1 cellular context compared by ENCODE assay signal in genomic region chr2:71226391-71226964, GRCh38.
TF ChIP-seq lines count a peak whose summit lies in the region.

No MANE protein-coding gene starts in this region.

TF ChIP-seq in K562, 482 proteins besides CTCF, POLR2A, EP300 and RAD21 (continued from another document):
- TF ChIP-seq, protein P1, sequence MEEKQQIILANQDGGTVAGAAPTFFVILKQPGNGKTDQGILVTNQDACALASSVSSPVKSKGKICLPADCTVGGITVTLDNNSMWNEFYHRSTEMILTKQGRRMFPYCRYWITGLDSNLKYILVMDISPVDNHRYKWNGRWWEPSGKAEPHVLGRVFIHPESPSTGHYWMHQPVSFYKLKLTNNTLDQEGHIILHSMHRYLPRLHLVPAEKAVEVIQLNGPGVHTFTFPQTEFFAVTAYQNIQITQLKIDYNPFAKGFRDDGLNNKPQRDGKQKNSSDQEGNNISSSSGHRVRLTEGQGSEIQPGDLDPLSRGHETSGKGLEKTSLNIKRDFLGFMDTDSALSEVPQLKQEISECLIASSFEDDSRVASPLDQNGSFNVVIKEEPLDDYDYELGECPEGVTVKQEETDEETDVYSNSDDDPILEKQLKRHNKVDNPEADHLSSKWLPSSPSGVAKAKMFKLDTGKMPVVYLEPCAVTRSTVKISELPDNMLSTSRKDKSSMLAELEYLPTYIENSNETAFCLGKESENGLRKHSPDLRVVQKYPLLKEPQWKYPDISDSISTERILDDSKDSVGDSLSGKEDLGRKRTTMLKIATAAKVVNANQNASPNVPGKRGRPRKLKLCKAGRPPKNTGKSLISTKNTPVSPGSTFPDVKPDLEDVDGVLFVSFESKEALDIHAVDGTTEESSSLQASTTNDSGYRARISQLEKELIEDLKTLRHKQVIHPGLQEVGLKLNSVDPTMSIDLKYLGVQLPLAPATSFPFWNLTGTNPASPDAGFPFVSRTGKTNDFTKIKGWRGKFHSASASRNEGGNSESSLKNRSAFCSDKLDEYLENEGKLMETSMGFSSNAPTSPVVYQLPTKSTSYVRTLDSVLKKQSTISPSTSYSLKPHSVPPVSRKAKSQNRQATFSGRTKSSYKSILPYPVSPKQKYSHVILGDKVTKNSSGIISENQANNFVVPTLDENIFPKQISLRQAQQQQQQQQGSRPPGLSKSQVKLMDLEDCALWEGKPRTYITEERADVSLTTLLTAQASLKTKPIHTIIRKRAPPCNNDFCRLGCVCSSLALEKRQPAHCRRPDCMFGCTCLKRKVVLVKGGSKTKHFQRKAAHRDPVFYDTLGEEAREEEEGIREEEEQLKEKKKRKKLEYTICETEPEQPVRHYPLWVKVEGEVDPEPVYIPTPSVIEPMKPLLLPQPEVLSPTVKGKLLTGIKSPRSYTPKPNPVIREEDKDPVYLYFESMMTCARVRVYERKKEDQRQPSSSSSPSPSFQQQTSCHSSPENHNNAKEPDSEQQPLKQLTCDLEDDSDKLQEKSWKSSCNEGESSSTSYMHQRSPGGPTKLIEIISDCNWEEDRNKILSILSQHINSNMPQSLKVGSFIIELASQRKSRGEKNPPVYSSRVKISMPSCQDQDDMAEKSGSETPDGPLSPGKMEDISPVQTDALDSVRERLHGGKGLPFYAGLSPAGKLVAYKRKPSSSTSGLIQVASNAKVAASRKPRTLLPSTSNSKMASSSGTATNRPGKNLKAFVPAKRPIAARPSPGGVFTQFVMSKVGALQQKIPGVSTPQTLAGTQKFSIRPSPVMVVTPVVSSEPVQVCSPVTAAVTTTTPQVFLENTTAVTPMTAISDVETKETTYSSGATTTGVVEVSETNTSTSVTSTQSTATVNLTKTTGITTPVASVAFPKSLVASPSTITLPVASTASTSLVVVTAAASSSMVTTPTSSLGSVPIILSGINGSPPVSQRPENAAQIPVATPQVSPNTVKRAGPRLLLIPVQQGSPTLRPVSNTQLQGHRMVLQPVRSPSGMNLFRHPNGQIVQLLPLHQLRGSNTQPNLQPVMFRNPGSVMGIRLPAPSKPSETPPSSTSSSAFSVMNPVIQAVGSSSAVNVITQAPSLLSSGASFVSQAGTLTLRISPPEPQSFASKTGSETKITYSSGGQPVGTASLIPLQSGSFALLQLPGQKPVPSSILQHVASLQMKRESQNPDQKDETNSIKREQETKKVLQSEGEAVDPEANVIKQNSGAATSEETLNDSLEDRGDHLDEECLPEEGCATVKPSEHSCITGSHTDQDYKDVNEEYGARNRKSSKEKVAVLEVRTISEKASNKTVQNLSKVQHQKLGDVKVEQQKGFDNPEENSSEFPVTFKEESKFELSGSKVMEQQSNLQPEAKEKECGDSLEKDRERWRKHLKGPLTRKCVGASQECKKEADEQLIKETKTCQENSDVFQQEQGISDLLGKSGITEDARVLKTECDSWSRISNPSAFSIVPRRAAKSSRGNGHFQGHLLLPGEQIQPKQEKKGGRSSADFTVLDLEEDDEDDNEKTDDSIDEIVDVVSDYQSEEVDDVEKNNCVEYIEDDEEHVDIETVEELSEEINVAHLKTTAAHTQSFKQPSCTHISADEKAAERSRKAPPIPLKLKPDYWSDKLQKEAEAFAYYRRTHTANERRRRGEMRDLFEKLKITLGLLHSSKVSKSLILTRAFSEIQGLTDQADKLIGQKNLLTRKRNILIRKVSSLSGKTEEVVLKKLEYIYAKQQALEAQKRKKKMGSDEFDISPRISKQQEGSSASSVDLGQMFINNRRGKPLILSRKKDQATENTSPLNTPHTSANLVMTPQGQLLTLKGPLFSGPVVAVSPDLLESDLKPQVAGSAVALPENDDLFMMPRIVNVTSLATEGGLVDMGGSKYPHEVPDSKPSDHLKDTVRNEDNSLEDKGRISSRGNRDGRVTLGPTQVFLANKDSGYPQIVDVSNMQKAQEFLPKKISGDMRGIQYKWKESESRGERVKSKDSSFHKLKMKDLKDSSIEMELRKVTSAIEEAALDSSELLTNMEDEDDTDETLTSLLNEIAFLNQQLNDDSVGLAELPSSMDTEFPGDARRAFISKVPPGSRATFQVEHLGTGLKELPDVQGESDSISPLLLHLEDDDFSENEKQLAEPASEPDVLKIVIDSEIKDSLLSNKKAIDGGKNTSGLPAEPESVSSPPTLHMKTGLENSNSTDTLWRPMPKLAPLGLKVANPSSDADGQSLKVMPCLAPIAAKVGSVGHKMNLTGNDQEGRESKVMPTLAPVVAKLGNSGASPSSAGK (IDR thresholded peaks at IDR 0.05), result peak; percentile 86
- TF ChIP-seq ZNF280A (IDR thresholded peaks at IDR 0.05; ENCODE audit: low read depth, partially characterized antibody) (no peak), NCOA6 (IDR thresholded peaks at IDR 0.05) (peak; percentile 43; the same call in 1 of the 2 replicates), L3MBTL2 (IDR thresholded peaks at IDR 0.05) (peak; percentile 86), E2F6 (IDR thresholded peaks at IDR 0.05; ENCODE audit: borderline replicate concordance in 1 of 2, extremely low read depth in 1 of 2, insufficient read depth in 1 of 2, insufficient read length in 1 of 2, low read depth in 1 of 2, low read length in 1 of 2, poor library complexity in 1 of 2, severe bottlenecking in 1 of 2) (peak; percentile 58 to 83), NELFE (IDR thresholded peaks at IDR 0.05; ENCODE audit: insufficient read depth, insufficient read length) (no peak), NFIC (IDR thresholded peaks at IDR 0.05) (peak; percentile 24; the same call in 1 of the 2 replicates)
- TF ChIP-seq, protein P2, sequence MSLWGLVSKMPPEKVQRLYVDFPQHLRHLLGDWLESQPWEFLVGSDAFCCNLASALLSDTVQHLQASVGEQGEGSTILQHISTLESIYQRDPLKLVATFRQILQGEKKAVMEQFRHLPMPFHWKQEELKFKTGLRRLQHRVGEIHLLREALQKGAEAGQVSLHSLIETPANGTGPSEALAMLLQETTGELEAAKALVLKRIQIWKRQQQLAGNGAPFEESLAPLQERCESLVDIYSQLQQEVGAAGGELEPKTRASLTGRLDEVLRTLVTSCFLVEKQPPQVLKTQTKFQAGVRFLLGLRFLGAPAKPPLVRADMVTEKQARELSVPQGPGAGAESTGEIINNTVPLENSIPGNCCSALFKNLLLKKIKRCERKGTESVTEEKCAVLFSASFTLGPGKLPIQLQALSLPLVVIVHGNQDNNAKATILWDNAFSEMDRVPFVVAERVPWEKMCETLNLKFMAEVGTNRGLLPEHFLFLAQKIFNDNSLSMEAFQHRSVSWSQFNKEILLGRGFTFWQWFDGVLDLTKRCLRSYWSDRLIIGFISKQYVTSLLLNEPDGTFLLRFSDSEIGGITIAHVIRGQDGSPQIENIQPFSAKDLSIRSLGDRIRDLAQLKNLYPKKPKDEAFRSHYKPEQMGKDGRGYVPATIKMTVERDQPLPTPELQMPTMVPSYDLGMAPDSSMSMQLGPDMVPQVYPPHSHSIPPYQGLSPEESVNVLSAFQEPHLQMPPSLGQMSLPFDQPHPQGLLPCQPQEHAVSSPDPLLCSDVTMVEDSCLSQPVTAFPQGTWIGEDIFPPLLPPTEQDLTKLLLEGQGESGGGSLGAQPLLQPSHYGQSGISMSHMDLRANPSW (CRISPR knock-in tag; IDR thresholded peaks at IDR 0.05), result no peak
- TF ChIP-seq, protein P3, sequence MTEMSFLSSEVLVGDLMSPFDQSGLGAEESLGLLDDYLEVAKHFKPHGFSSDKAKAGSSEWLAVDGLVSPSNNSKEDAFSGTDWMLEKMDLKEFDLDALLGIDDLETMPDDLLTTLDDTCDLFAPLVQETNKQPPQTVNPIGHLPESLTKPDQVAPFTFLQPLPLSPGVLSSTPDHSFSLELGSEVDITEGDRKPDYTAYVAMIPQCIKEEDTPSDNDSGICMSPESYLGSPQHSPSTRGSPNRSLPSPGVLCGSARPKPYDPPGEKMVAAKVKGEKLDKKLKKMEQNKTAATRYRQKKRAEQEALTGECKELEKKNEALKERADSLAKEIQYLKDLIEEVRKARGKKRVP (CRISPR knock-in tag; IDR thresholded peaks at IDR 0.05), result no peak
- TF ChIP-seq, protein P4, sequence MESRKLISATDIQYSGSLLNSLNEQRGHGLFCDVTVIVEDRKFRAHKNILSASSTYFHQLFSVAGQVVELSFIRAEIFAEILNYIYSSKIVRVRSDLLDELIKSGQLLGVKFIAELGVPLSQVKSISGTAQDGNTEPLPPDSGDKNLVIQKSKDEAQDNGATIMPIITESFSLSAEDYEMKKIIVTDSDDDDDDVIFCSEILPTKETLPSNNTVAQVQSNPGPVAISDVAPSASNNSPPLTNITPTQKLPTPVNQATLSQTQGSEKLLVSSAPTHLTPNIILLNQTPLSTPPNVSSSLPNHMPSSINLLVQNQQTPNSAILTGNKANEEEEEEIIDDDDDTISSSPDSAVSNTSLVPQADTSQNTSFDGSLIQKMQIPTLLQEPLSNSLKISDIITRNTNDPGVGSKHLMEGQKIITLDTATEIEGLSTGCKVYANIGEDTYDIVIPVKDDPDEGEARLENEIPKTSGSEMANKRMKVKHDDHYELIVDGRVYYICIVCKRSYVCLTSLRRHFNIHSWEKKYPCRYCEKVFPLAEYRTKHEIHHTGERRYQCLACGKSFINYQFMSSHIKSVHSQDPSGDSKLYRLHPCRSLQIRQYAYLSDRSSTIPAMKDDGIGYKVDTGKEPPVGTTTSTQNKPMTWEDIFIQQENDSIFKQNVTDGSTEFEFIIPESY (CRISPR knock-in tag; IDR thresholded peaks at IDR 0.05), result no peak
